25 cellular contexts compared by ENCODE assay signal in genomic region chr17:43377056-43377810, GRCh38.
"Had no signal": no experiment of that assay in that cellular context is flagged by ENCODE, and none has a peak within 500 bp of the region (broad histone marks: within the 10 kb centered on the region; RNA-seq: fewer than 3 reads in every experiment).

No MANE protein-coding gene starts in this region.

- H3K4me3 ChIP-seq: adrenal gland, ascending aorta, ovary, prostate gland, spleen, thoracic aorta, upper lobe of left lung had no signal

- H3K36me3 ChIP-seq: adrenal gland, brain microvascular endothelial cell, ovary, prostate gland, spleen, thoracic aorta, upper lobe of left lung, WERI-Rb-1 had no signal

- H3K4me3 Mint-ChIP-seq: activated CD8-positive, alpha-beta T cell treated with anti-CD3 and anti-CD28 coated beads, Interleukin-2, amount 10 ng/mL, durations not matched to agents 7 days and 5 days; activated naive CD4-positive, alpha-beta T cell treated with anti-CD3 and anti-CD28 coated beads, Interleukin-2, amount 50 U/mL, for 24 hours; activated T-helper 1 cell treated with anti-CD3 and anti-CD28 coated beads, Interleukin-12 subunit alpha, Interleukin-12 subunit beta, Interleukin-2, Interleukin-4 antibody, amounts not matched to agents 30 ng/mL and 10 ng/mL and 1 ng/mL, durations not matched to agents 14 hours and 24 hours and 36 hours; mesothelial cell of epicardium; naive thymus-derived CD8-positive, alpha-beta T cell had no signal

- ATAC-seq: activated CD8-positive, alpha-beta T cell treated with anti-CD3 and anti-CD28 coated beads, Interleukin-2, amount 10 ng/mL, durations not matched to agents 7 days and 5 days; left colon; naive thymus-derived CD8-positive, alpha-beta T cell had no signal

- H3K27ac Mint-ChIP-seq: activated CD8-positive, alpha-beta T cell treated with anti-CD3 and anti-CD28 coated beads, Interleukin-2, amount 10 ng/mL, durations not matched to agents 7 days and 5 days; activated naive CD4-positive, alpha-beta T cell treated with anti-CD3 and anti-CD28 coated beads, Interleukin-2, amount 50 U/mL, for 24 hours; mesothelial cell of epicardium had no signal

- H3K9me3 ChIP-seq: adrenal gland, ovary, prostate gland, thoracic aorta had no signal

- H3K27ac ChIP-seq: adrenal gland, ascending aorta, brain microvascular endothelial cell, ovary, prostate gland, spleen, thoracic aorta, upper lobe of left lung, WERI-Rb-1 had no signal

- DNase-seq: activated CD4-positive, alpha-beta T cell treated with anti-CD3 and anti-CD28 coated beads for 1 hour; activated CD4-positive, alpha-beta T cell treated with anti-CD3 and anti-CD28 coated beads, Interleukin-2, amount 50 U/mL, for 1 hour; activated CD8-positive, alpha-beta T cell treated with anti-CD3 and anti-CD28 coated beads, Interleukin-2, amount 10 ng/mL, durations not matched to agents 7 days and 5 days; activated gamma-delta T cell treated with Interleukin-2 at 50 U/mL for 16 hours; brain microvascular endothelial cell; dermis blood vessel endothelial cell; effector CD8-positive, alpha-beta T cell; hippocampal formation; islet precursor cell; left colon; naive thymus-derived CD8-positive, alpha-beta T cell; spleen; stimulated activated CD4-positive, alpha-beta T cell treated with anti-CD3 and anti-CD28 coated beads, Interleukin-4, amount 100 ng/mL, for 1 hour; stimulated activated naive CD4-positive, alpha-beta T cell treated with Interleukin-2 at 50 U/mL for 16 hours; T-helper 1 cell; WERI-Rb-1 had no signal

- H3K9me3 Mint-ChIP-seq: activated naive CD4-positive, alpha-beta T cell treated with anti-CD3 and anti-CD28 coated beads, Interleukin-2, amount 50 U/mL, for 24 hours had no signal

- H3K27me3 Mint-ChIP-seq: activated naive CD4-positive, alpha-beta T cell treated with anti-CD3 and anti-CD28 coated beads, Interleukin-2, amount 50 U/mL, for 24 hours; naive thymus-derived CD8-positive, alpha-beta T cell had no signal

- H3K4me1 ChIP-seq: ascending aorta, prostate gland had no signal

- H3K27me3 ChIP-seq: adrenal gland, ascending aorta, brain microvascular endothelial cell, ovary, spleen, upper lobe of left lung had no signal
